Comparison of ENCODE assay signal across 8 cellular contexts in genomic region chrX:155611302-155611701, GRCh38. TPM values are rescaled to one million over a fixed set of nuclear protein-coding genes. Genes with fewer than 3 reads are reported as not detected.
A peak's percentile ranks its signal among the peaks of the same experiment; 100 is the strongest.
DNase-seq lines count a peak whose midpoint lies in the region; ATAC-seq lines count a peak whose summit lies in the region.

No MANE protein-coding gene starts in this region.

- peak overlapping the region; percentile 93 for H3K4me3 Mint-ChIP-seq in stimulated activated naive CD8-positive, alpha-beta T cell treated with anti-CD3 and anti-CD28 coated beads, Interleukin-15, Interleukin-2, amounts not matched to agents 100 ng/mL and 50 ng/mL, for 24 hours
- H3K4me3 Mint-ChIP-seq in activated naive CD8-positive, alpha-beta T cell treated with anti-CD3 and anti-CD28 coated beads, Interleukin-2, amount 50 U/mL, for 24 hours, result peak overlapping the region; percentile 92

- no peaks in the 10 kb centered on the region for H3K36me3 ChIP-seq in mesodermal cell (ENCODE audit: control insufficient read depth, insufficient read depth, low read length)

- ATAC-seq in stimulated activated naive CD8-positive, alpha-beta T cell treated with anti-CD3 and anti-CD28 coated beads, Interleukin-15, Interleukin-2, amounts not matched to agents 100 U/mL and 50 U/mL, for 24 hours, result no peak
- ATAC-seq in activated naive CD8-positive, alpha-beta T cell treated with anti-CD3 and anti-CD28 coated beads, Interleukin-2, amount 50 U/mL, for 24 hours, result no peak
- no peak for ATAC-seq in left colon

- WGBS in mesodermal cell (ENCODE audit: insufficient coverage in 2 of 2), 2 experiments, result 100% methylated on average over 1 of the region's 2 CpGs; no CpG with 5 or more reads in 1 of the 2 experiments

- H3K4me1 ChIP-seq in mesodermal cell (ENCODE audit: control insufficient read depth, insufficient read depth, low read length, poor library complexity, severe bottlenecking), result peaks cover 7% of the 10 kb centered on the region

- H3K4me1 Mint-ChIP-seq in stimulated activated naive CD8-positive, alpha-beta T cell treated with anti-CD3 and anti-CD28 coated beads, Interleukin-15, Interleukin-2, amounts not matched to agents 100 ng/mL and 50 ng/mL, for 24 hours (ENCODE audit: low read depth), result peaks cover 18% of the 10 kb centered on the region
- peaks cover 30% of the 10 kb centered on the region for H3K4me1 Mint-ChIP-seq in activated naive CD8-positive, alpha-beta T cell treated with anti-CD3 and anti-CD28 coated beads, Interleukin-2, amount 50 U/mL, for 24 hours

- no peak for DNase-seq in stimulated activated naive CD8-positive, alpha-beta T cell treated with anti-CD3 and anti-CD28 coated beads, Interleukin-15, Interleukin-2, amounts not matched to agents 100 U/mL and 50 U/mL, for 24 hours
- DNase-seq in activated naive CD8-positive, alpha-beta T cell treated with anti-CD3 and anti-CD28 coated beads, Interleukin-2, amount 50 U/mL, for 24 hours, result no peak
- DNase-seq in DMS 273 (lab: John Stamatoyannopoulos, UW; ENCODE audit: unreplicated experiment), result no peak
- DNase-seq in left colon, result no peak
- no peak for DNase-seq in stimulated activated CD4-positive, alpha-beta T cell treated with anti-CD3 and anti-CD28 coated beads, Interleukin-2, amount 100 ng/mL, for 24 hours
- no peak for DNase-seq in AG20443 (ENCODE audit: low spot score)

- intact Hi-C loops in left colon (cut with DNase I, micrococcal nuclease), result no loop called here

- peaks cover 16% of the 10 kb centered on the region for H3K36me3 Mint-ChIP-seq in stimulated activated naive CD8-positive, alpha-beta T cell treated with anti-CD3 and anti-CD28 coated beads, Interleukin-15, Interleukin-2, amounts not matched to agents 100 ng/mL and 50 ng/mL, for 24 hours (ENCODE audit: low read depth)
- peaks cover 13% of the 10 kb centered on the region for H3K36me3 Mint-ChIP-seq in activated naive CD8-positive, alpha-beta T cell treated with anti-CD3 and anti-CD28 coated beads, Interleukin-2, amount 50 U/mL, for 24 hours (ENCODE audit: low read depth)

- no peaks in the 10 kb centered on the region for H3K27me3 Mint-ChIP-seq in stimulated activated naive CD8-positive, alpha-beta T cell treated with anti-CD3 and anti-CD28 coated beads, Interleukin-15, Interleukin-2, amounts not matched to agents 100 ng/mL and 50 ng/mL, for 24 hours
- no peaks in the 10 kb centered on the region for H3K27me3 Mint-ChIP-seq in activated naive CD8-positive, alpha-beta T cell treated with anti-CD3 and anti-CD28 coated beads, Interleukin-2, amount 50 U/mL, for 24 hours

- H3K4me3 ChIP-seq in mesodermal cell (ENCODE audit: extremely low read depth, insufficient read depth, low read length, poor library complexity, severe bottlenecking), result peak overlapping the region; percentile 58

- H3K27ac ChIP-seq in mesodermal cell (ENCODE audit: low read depth, low read length, severe bottlenecking), result no peak overlapping the region

- no peaks in the 10 kb centered on the region for H3K9me3 ChIP-seq in mesodermal cell (ENCODE audit: control insufficient read depth, low read length)

- H3K9me3 Mint-ChIP-seq in stimulated activated naive CD8-positive, alpha-beta T cell treated with anti-CD3 and anti-CD28 coated beads, Interleukin-15, Interleukin-2, amounts not matched to agents 100 ng/mL and 50 ng/mL, for 24 hours, result peaks cover 5% of the 10 kb centered on the region
- H3K9me3 Mint-ChIP-seq in activated naive CD8-positive, alpha-beta T cell treated with anti-CD3 and anti-CD28 coated beads, Interleukin-2, amount 50 U/mL, for 24 hours, result peaks cover 6% of the 10 kb centered on the region

- no peak overlapping the region for H3K27ac Mint-ChIP-seq in stimulated activated naive CD8-positive, alpha-beta T cell treated with anti-CD3 and anti-CD28 coated beads, Interleukin-15, Interleukin-2, amounts not matched to agents 100 ng/mL and 50 ng/mL, for 24 hours
- H3K27ac Mint-ChIP-seq in activated naive CD8-positive, alpha-beta T cell treated with anti-CD3 and anti-CD28 coated beads, Interleukin-2, amount 50 U/mL, for 24 hours, result no peak overlapping the region

RNA-seq across cellular contexts. Expression of gene SPRY3, which starts 1.1 kb away (rescaled TPM):
- polyA plus RNA-seq in mesodermal cell (2013, experiment 1 of 2), result 2.6 TPM
- polyA plus RNA-seq in mesodermal cell (2013, experiment 2 of 2), result 2.3 TPM
- 1 to 10 TPM; 1.1 to 1.4 TPM for total RNA-seq in left colon

RNA-seq across cellular contexts. Expression of gene TMLHE, which starts 1.4 kb away (rescaled TPM):
- polyA plus RNA-seq in mesodermal cell (2013, experiment 1 of 2), result 24.6 TPM
- polyA plus RNA-seq in mesodermal cell (2013, experiment 2 of 2), result 21.2 TPM
- total RNA-seq in left colon, result 10 to 100 TPM; 25.7 to 26.8 TPM
